27 cellular contexts compared by ENCODE assay signal in the genomic region with DNA sequence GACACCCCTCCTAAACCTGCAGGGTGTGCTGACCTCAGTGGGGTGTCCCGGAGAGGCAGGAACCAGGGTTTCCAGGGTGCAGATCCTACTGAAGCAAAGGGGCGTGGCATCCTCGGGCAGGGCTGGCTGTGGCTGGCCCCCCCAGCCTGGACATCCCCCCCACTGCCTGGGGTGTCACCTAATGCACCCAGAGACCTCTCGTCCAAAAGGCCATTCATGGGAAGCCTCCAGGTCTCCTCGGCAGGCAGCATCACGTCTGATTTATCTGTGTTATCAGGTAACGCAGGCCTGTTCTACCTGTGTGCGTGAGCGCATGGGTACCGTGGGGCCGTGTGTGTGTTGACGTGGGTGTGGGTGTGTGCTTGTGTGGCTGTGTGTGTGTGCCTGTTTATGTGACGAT.
"Had no signal": no experiment of that assay in that cellular context is flagged by ENCODE, and none has a peak within 500 bp of the region (broad histone marks: within the 10 kb centered on the region; RNA-seq: fewer than 3 reads in every experiment).

No MANE protein-coding gene starts in this region.

- DNase-seq: cerebellar nuclear complex; dorsolateral prefrontal cortex; effector CD4-positive, alpha-beta T cell; foreskin melanocyte; glutamatergic neuron; heart right ventricle; hippocampal formation; left cardiac atrium; left lung; mammary epithelial cell; mesendoderm; midbrain; naive thymus-derived CD4-positive, alpha-beta T cell; occipital lobe; sigmoid colon; stimulated activated CD4-positive, alpha-beta T cell treated with anti-CD3 and anti-CD28 coated beads, Interleukin-2, amount 100 ng/mL, for 24 hours; stimulated activated CD4-positive, alpha-beta T cell treated with anti-CD3 and anti-CD28 coated beads, Interleukin-4, amount 100 ng/mL, for 24 hours; stimulated activated naive CD4-positive, alpha-beta T cell treated with Interleukin-2 at 50 U/mL for 16 hours; stomach; thyroid gland; trophoblast cell had no signal

- H3K4me3 Mint-ChIP-seq: naive thymus-derived CD4-positive, alpha-beta T cell; nephron; stimulated activated effector memory CD8-positive, alpha-beta T cell treated with anti-CD3 and anti-CD28 coated beads, Interleukin-12 subunit alpha, Interleukin-12 subunit beta, amount 100 ng/mL, for 72 hours had no signal

- H3K27ac Mint-ChIP-seq: nephron; stimulated activated effector memory CD8-positive, alpha-beta T cell treated with anti-CD3 and anti-CD28 coated beads, Interleukin-12 subunit alpha, Interleukin-12 subunit beta, amount 100 ng/mL, for 72 hours had no signal

- H3K9me3 ChIP-seq: prostate gland, thyroid gland had no signal

- H3K9ac ChIP-seq: parathyroid adenoma had no signal

- H3K4me3 ChIP-seq: dorsolateral prefrontal cortex, esophagus muscularis mucosa, heart right ventricle, left lung, prostate gland, right atrium auricular region, sigmoid colon, stomach, thyroid gland had no signal

- H3K27me3 ChIP-seq: heart right ventricle, left lung, right atrium auricular region, stomach, thyroid gland had no signal

- H2AFZ ChIP-seq: parathyroid adenoma had no signal

- H3K27ac ChIP-seq: dorsolateral prefrontal cortex, esophagus muscularis mucosa, heart right ventricle, left lung, parathyroid adenoma, prostate gland, right atrium auricular region, sigmoid colon, stomach, thyroid gland had no signal

- H3K79me2 ChIP-seq: parathyroid adenoma had no signal

- H3K36me3 Mint-ChIP-seq: stimulated activated effector memory CD8-positive, alpha-beta T cell treated with anti-CD3 and anti-CD28 coated beads, Interleukin-12 subunit alpha, Interleukin-12 subunit beta, amount 100 ng/mL, for 72 hours had no signal

- ATAC-seq: heart right ventricle; left cardiac atrium; left lung; naive thymus-derived CD4-positive, alpha-beta T cell; stimulated activated effector memory CD8-positive, alpha-beta T cell treated with anti-CD3 and anti-CD28 coated beads, Interleukin-12 subunit alpha, Interleukin-12 subunit beta, amount 100 ng/mL, for 72 hours had no signal

- H3K4me1 ChIP-seq: esophagus muscularis mucosa, heart right ventricle, left lung, parathyroid adenoma, prostate gland, right atrium auricular region, sigmoid colon, stomach, thyroid gland had no signal

- H3K36me3 ChIP-seq: esophagus muscularis mucosa, heart right ventricle, left lung, prostate gland, right atrium auricular region, sigmoid colon, stomach, thyroid gland had no signal

- H3K4me1 Mint-ChIP-seq: naive thymus-derived CD4-positive, alpha-beta T cell; stimulated activated effector memory CD8-positive, alpha-beta T cell treated with anti-CD3 and anti-CD28 coated beads, Interleukin-12 subunit alpha, Interleukin-12 subunit beta, amount 100 ng/mL, for 72 hours had no signal
